ENCODE assay signal across 9 cellular contexts in the genomic region with DNA sequence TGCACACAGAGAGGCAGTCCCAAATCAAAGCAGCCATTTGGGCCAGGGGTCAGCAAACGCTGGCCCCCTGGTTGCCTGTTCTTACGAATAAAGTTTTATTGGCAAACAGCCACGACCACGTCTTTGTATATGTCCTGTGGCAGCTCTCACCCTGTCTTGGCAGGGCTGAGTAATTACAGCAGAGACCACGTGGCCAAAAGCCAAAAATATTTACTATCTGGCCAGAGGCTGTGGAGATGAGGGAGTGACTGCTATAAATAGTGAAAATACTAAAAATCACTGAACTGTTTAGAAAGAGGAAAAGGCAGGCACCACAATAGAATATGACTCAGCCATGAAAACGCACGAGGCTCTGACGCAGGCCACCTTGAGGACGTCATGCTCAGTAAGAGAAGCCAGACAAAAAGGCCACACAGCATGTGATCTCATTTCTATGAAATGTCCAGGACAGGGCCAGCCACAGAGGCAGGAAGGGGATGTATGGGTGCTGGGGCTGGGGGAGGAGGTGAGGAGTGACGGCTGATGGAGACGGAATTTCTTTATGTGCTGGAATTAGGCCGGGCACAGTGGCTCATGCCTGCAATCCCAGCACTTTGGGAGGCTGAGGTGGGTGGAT. TPM values are rescaled to one million over a fixed set of nuclear protein-coding genes. Genes with fewer than 3 reads are reported as not detected.
DNase-seq lines count a peak whose midpoint lies in the region; ATAC-seq and TF ChIP-seq lines count a peak whose summit lies in the region.
"Had no signal": no experiment of that assay in that cellular context is flagged by ENCODE, and none has a peak within 500 bp of the region (broad histone marks: within the 10 kb centered on the region; RNA-seq: fewer than 3 reads in every experiment).

No MANE protein-coding gene starts in this region.

- DNase-seq in AG20443 (ENCODE audit: low spot score) (peak; percentile 89), NCI-H460 (ENCODE audit: extremely low read depth, low read depth) (peak; percentile 81), epithelial cell of prostate (ENCODE audit: low read depth, low spot score) (peak; percentile 82), nephron progenitor cell (no peak), SHP77 (lab: John Stamatoyannopoulos, UW) (no peak), NCI-H2029 treated with DMSO at 0.1 percent for 48 hours (lab: John Stamatoyannopoulos, UW) (no peak)
- DNase-seq in stimulated activated naive CD8-positive, alpha-beta T cell treated with anti-CD3 and anti-CD28 coated beads, Interleukin-15, Interleukin-2, amounts not matched to agents 100 U/mL and 50 U/mL, for 24 hours: no peak
- DNase-seq in activated CD4-positive, alpha-beta T cell treated with anti-CD3 and anti-CD28 coated beads for 48 hours: no peak
- DNase-seq: activated naive CD8-positive, alpha-beta T cell treated with anti-CD3 and anti-CD28 coated beads, Interleukin-2, amount 10 ng/mL, durations not matched to agents 7 days and 5 days had no signal

- no peaks in the 10 kb centered on the region for H3K9me3 Mint-ChIP-seq in nephron progenitor cell
- H3K9me3 Mint-ChIP-seq: activated naive CD8-positive, alpha-beta T cell treated with anti-CD3 and anti-CD28 coated beads, Interleukin-2, amount 10 ng/mL, durations not matched to agents 7 days and 5 days had no signal

- H3K27me3 Mint-ChIP-seq in nephron progenitor cell (ENCODE audit: low read depth, poor library complexity): peaks cover 3% of the 10 kb centered on the region
- H3K27me3 Mint-ChIP-seq: activated naive CD8-positive, alpha-beta T cell treated with anti-CD3 and anti-CD28 coated beads, Interleukin-2, amount 10 ng/mL, durations not matched to agents 7 days and 5 days had no signal

- ATAC-seq in stimulated activated naive CD8-positive, alpha-beta T cell treated with anti-CD3 and anti-CD28 coated beads, Interleukin-15, Interleukin-2, amounts not matched to agents 100 U/mL and 50 U/mL, for 24 hours: no peak

- H3K27ac ChIP-seq in epithelial cell of prostate: peak overlapping the region; percentile 89

- peaks cover 15% of the 10 kb centered on the region for H3K4me1 Mint-ChIP-seq in nephron progenitor cell

- H3K36me3 Mint-ChIP-seq in nephron progenitor cell (ENCODE audit: low read depth): peaks cover 4% of the 10 kb centered on the region

- no peak overlapping the region for H3K4me3 Mint-ChIP-seq in nephron progenitor cell
- H3K4me3 Mint-ChIP-seq: activated naive CD8-positive, alpha-beta T cell treated with anti-CD3 and anti-CD28 coated beads, Interleukin-2, amount 10 ng/mL, durations not matched to agents 7 days and 5 days had no signal

- H3K27ac Mint-ChIP-seq in nephron progenitor cell: peak overlapping the region; percentile 89
- H3K27ac Mint-ChIP-seq: activated naive CD8-positive, alpha-beta T cell treated with anti-CD3 and anti-CD28 coated beads, Interleukin-2, amount 10 ng/mL, durations not matched to agents 7 days and 5 days had no signal

- no peak for TF ChIP-seq CTCF in nephron progenitor cell (IDR thresholded peaks at IDR 0.05)

RNA-seq across cellular contexts. Expression of a gene that starts 29.4 kb away (rescaled TPM):
- total RNA-seq in NCI-H460 (2014; rRNA removed; shearing (Covaris generic)): not detected in 2 replicates
- polyA plus RNA-seq in NCI-H460 (2014; cell fraction: nucleus; rRNA removed): not detected in 2 replicates

RNA-seq across cellular contexts. Expression of a gene that starts 32.3 kb away (rescaled TPM):
- total RNA-seq in NCI-H460 (2014; rRNA removed; shearing (Covaris generic)): not detected in 2 replicates
- not detected in 2 replicates for polyA plus RNA-seq in NCI-H460 (2014; cell fraction: nucleus; rRNA removed)
- total RNA-seq: activated naive CD8-positive, alpha-beta T cell treated with anti-CD3 and anti-CD28 coated beads, Interleukin-2, amount 10 ng/mL, durations not matched to agents 7 days and 5 days had no signal

RNA-seq across cellular contexts. Expression of a gene that starts 49.6 kb away (rescaled TPM):
- total RNA-seq in NCI-H460 (2014; rRNA removed; shearing (Covaris generic)): 13.0 and 13.7 TPM in 2 replicates
- 30.3 and 32.3 TPM in 2 replicates for polyA plus RNA-seq in NCI-H460 (2014; cell fraction: nucleus; rRNA removed)

RNA-seq across cellular contexts. Expression of a gene that starts 55.2 kb away (rescaled TPM):
- total RNA-seq in NCI-H460 (2014; rRNA removed; shearing (Covaris generic)): 17.6 and 18.8 TPM in 2 replicates
- 43.0 and 52.4 TPM in 2 replicates for polyA plus RNA-seq in NCI-H460 (2014; cell fraction: nucleus; rRNA removed)

Comparison
In these comparisons a context has a peak if more than half of its experiments do, and no peak if none do; other contexts are left out.
1. DNase-seq: peak in AG20443 (single experiment), NCI-H460 (single experiment) and epithelial cell of prostate (single experiment); none in nephron progenitor cell (single experiment), SHP77 (0 of 2), NCI-H2029 treated with DMSO at 0.1 percent for 48 hours (single experiment), stimulated activated naive CD8-positive, alpha-beta T cell treated with anti-CD3 and anti-CD28 coated beads, Interleukin-15, Interleukin-2, amounts not matched to agents 100 U/mL and 50 U/mL, for 24 hours (single experiment) and activated CD4-positive, alpha-beta T cell treated with anti-CD3 and anti-CD28 coated beads for 48 hours (single experiment).